Comparison of ENCODE assay signal across 20 cellular contexts in the genomic region with DNA sequence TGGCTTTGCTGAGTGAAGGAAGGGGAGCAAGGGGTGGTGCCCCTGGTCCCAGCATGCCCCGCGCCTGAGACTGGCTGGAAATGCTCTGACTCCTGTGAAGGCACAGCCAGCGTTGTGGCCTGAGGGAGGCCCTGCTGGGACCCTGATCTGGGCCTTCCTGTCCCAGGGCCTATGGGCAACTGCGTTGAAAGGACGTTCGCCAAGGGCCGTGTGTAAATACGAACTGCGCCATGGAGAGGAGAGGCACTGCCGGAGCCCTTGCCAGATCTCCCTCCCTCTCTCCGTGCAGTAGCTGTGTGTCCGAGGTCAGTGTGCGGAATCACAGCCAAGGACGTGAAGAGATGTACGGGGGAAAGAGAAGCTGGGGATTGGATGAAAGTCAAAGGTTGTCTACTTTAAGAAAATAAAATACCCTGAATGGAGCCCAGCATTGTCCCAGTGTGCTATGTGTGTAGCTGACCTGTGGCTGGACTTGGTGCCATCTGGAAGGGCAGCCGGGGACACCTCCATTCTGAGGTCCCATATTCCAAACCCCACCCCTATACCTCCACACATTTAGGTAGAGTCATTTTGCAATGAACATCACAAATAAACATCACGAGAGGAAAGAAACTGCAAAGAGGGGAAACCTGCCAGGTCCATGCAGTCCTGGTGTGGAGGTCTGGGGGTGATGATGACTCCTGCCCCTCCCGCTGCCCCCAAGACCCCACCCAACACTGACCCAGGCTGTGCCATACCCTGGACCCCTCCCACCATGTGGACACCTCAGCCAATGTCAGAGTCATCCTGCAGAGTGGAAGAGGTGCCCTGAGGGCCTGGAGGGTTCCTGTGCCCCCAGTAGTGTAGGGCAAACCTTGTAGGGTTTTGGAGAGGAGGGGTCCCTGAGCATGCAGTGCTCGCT. TPM values are rescaled to one million over a fixed set of nuclear protein-coding genes. Genes with fewer than 3 reads are reported as not detected.
"Had no signal": no experiment of that assay in that cellular context is flagged by ENCODE, and none has a peak within 500 bp of the region (broad histone marks: within the 10 kb centered on the region; RNA-seq: fewer than 3 reads in every experiment).

No MANE protein-coding gene starts in this region.

- H3K4me1 ChIP-seq: prostate gland, uterus had no signal

- H3K9me3 Mint-ChIP-seq: activated CD8-positive, alpha-beta T cell treated with anti-CD3 and anti-CD28 coated beads for 36 hours; naive thymus-derived CD8-positive, alpha-beta T cell; T-helper 1 cell treated with Interleukin-12 subunit alpha and Interleukin-12 subunit beta and Interleukin-4 antibody, amounts not matched to agents 30 μg/mL and 1 μg/mL, for 36 hours had no signal

- H3K36me3 ChIP-seq: prostate gland, thyroid gland, uterus had no signal

- H3K36me3 Mint-ChIP-seq: naive thymus-derived CD8-positive, alpha-beta T cell had no signal

- H3K27ac ChIP-seq: prostate gland, spleen, thyroid gland, uterus had no signal

- H3K4me3 Mint-ChIP-seq: activated CD8-positive, alpha-beta T cell treated with anti-CD3 and anti-CD28 coated beads for 36 hours; activated naive CD8-positive, alpha-beta T cell; naive thymus-derived CD8-positive, alpha-beta T cell; stimulated activated naive CD8-positive, alpha-beta T cell treated with anti-CD3 and anti-CD28 coated beads, Interleukin-15, amount 100 ng/mL, for 72 hours; T-helper 1 cell treated with Interleukin-12 subunit alpha and Interleukin-12 subunit beta and Interleukin-4 antibody, amounts not matched to agents 30 μg/mL and 1 μg/mL, for 36 hours had no signal

- H3K4me3 ChIP-seq: gastroesophageal sphincter, prostate gland, sigmoid colon, spleen, thyroid gland, uterus had no signal

- DNase-seq: activated CD4-positive, alpha-beta T cell treated with anti-CD3 and anti-CD28 coated beads for 48 hours; activated CD8-positive, alpha-beta memory T cell treated with anti-CD3 and anti-CD28 coated beads, Interleukin-2, amount 50 U/mL, for 4 hours; activated CD8-positive, alpha-beta T cell treated with anti-CD3 and anti-CD28 coated beads for 36 hours; activated gamma-delta T cell; activated T-cell treated with anti-CD3 and anti-CD28 coated beads, Interleukin-2, amount 50 U/mL, for 48 hours; anterior cingulate cortex; erythroblast; islet precursor cell; naive thymus-derived CD8-positive, alpha-beta T cell; nucleus accumbens; sigmoid colon; spleen; stimulated activated naive CD8-positive, alpha-beta T cell treated with anti-CD3 and anti-CD28 coated beads, Interleukin-15, amount 100 ng/mL, for 72 hours; thyroid gland; uterus had no signal

- ATAC-seq: activated CD8-positive, alpha-beta T cell treated with anti-CD3 and anti-CD28 coated beads for 36 hours; gastroesophageal sphincter; left lobe of liver; naive thymus-derived CD8-positive, alpha-beta T cell; stimulated activated naive CD8-positive, alpha-beta T cell treated with anti-CD3 and anti-CD28 coated beads, Interleukin-15, amount 100 ng/mL, for 72 hours had no signal

- H3K27ac Mint-ChIP-seq: activated CD8-positive, alpha-beta T cell treated with anti-CD3 and anti-CD28 coated beads for 36 hours; activated naive CD8-positive, alpha-beta T cell; T-helper 1 cell treated with Interleukin-12 subunit alpha and Interleukin-12 subunit beta and Interleukin-4 antibody, amounts not matched to agents 30 μg/mL and 1 μg/mL, for 36 hours had no signal

- H3K27me3 Mint-ChIP-seq: activated CD8-positive, alpha-beta T cell treated with anti-CD3 and anti-CD28 coated beads for 36 hours; activated naive CD8-positive, alpha-beta T cell; naive thymus-derived CD8-positive, alpha-beta T cell; stimulated activated naive CD8-positive, alpha-beta T cell treated with anti-CD3 and anti-CD28 coated beads, Interleukin-15, amount 100 ng/mL, for 72 hours had no signal

- H3K27me3 ChIP-seq: gastroesophageal sphincter, sigmoid colon, spleen, thyroid gland, uterus had no signal

- H3K9me3 ChIP-seq: gastroesophageal sphincter, prostate gland, sigmoid colon, spleen, thyroid gland, uterus had no signal

RNA-seq across cellular contexts. Expression of a gene that starts 16.9 kb away (rescaled TPM):
- total RNA-seq: activated CD8-positive, alpha-beta T cell treated with anti-CD3 and anti-CD28 coated beads for 36 hours had no signal
